8 cellular contexts compared by ENCODE assay signal in genomic region chr7:44847509-44847919, GRCh38. TPM values are rescaled to one million over a fixed set of nuclear protein-coding genes. Genes with fewer than 3 reads are reported as not detected.
DNase-seq lines count a peak whose midpoint lies in the region; ATAC-seq and TF ChIP-seq lines count a peak whose summit lies in the region.

No MANE protein-coding gene starts in this region.

- CTCF ChIA-PET in AG04449 (lab: Yijun Ruan, JAX), result interaction anchor here (0.8 to 6.8 kb wide), 22 partner anchors 9 to 288 kb away, joined by 3 to 57 read pairs (median 5); partner anchors contain the start of genes DDX56 and TMED4

- peak; percentile 95 for TF ChIP-seq CTCF in AG04449 (IDR thresholded peaks at IDR 0.05; ENCODE audit: insufficient read depth, low read length, missing control alignments)

- ATAC-seq in GM18861 (IDR thresholded peaks at IDR 0.05; ENCODE audit: unreplicated experiment) (peak; percentile 57), HG03097 (IDR thresholded peaks at IDR 0.05; ENCODE audit: low FRiP score, unreplicated experiment) (peak; percentile 62)

- H3K4me3 ChIP-seq in AG04449 (ENCODE audit: low read depth, low read length), result peak overlapping the region; percentile 74

- POLR2A ChIA-PET in AG04449 (lab: Yijun Ruan, JAX), result interaction anchor here (1.3 to 2.5 kb wide), 3 partner anchors 37 to 265 kb away, joined by 5 to 7 read pairs (median 6); partner anchors contain the start of genes PURB and TMED4

- DNase-seq in AG04449 (ENCODE audit: low read depth, low spot score) (no peak), NCI-H2227 (lab: John Stamatoyannopoulos, UW; ENCODE audit: unreplicated experiment) (peak; percentile 93), cerebellum (ENCODE audit: low spot score) (peak; percentile 84), kidney tubule cell (ENCODE audit: low spot score) (peak; percentile 88)
- peak; percentile 70 to 73 for DNase-seq in activated CD4-positive, alpha-beta T cell treated with anti-CD3 and anti-CD28 coated beads for 24 hours (ENCODE audit: low read depth in 2 of 2)
- peak; percentile 79 to 81 for DNase-seq in stimulated activated CD4-positive, alpha-beta T cell treated with anti-CD3 and anti-CD28 coated beads, Interleukin-15, amount 100 ng/mL, for 48 hours (ENCODE audit: low read depth in 2 of 2)

RNA-seq across cellular contexts. Expression of gene H2AZ2, which starts 0.4 kb away (rescaled TPM):
- 190 TPM for total RNA-seq in cerebellum

RNA-seq across cellular contexts. Expression of gene PURB, which starts 37.8 kb away (rescaled TPM):
- 38.2 TPM for total RNA-seq in cerebellum

RNA-seq across cellular contexts. Expression of gene PPIA, which starts 51.0 kb away (rescaled TPM):
- total RNA-seq in cerebellum, result 764 TPM
